19 cellular contexts compared by ENCODE assay signal in genomic region chr18:2150566-2150965, GRCh38.
DNase-seq lines count a peak whose midpoint lies in the region; ATAC-seq, FAIRE-seq and TF ChIP-seq lines count a peak whose summit lies in the region.
"Had no signal": no experiment of that assay in that cellular context is flagged by ENCODE, and none has a peak within 500 bp of the region (broad histone marks: within the 10 kb centered on the region; RNA-seq: fewer than 3 reads in every experiment).

No MANE protein-coding gene starts in this region.

- no peak overlapping the region for H3K27ac Mint-ChIP-seq in WTC11
- H3K27ac Mint-ChIP-seq: CD4-positive, alpha-beta memory T cell had no signal

- POLR2A ChIA-PET in PC-3 (lab: Charles Lee; ENCODE audit: unreplicated experiment) = interaction anchor here (0.6 kb wide), 1 partner anchor 30 kb away, joined by 3 read pairs; no protein-coding TSS in a partner anchor
- POLR2A ChIA-PET in K562 (lab: Yijun Ruan, JAX) = no interaction called here
- POLR2A ChIA-PET in HepG2 (lab: Yijun Ruan, JAX) = no interaction called here
- POLR2A ChIA-PET in WTC11 (lab: Charles Lee) = no interaction called here

- H4K20me1 ChIP-seq in PC-3 (ENCODE audit: low read length) (no peaks in the 10 kb centered on the region), K562 (replicated peaks; ENCODE audit: control insufficient read depth, insufficient read depth, low read length) (no peaks in the 10 kb centered on the region), HepG2 (ENCODE audit: insufficient read depth, low read length) (no peaks in the 10 kb centered on the region)

- H2AFZ ChIP-seq in PC-3 (ENCODE audit: low read length) (no peak overlapping the region), K562 (ENCODE audit: low read depth, low read length) (no peak overlapping the region), HepG2 (ENCODE audit: low read length) (no peak overlapping the region)

- TF ChIP-seq POLR2A in K562 (conservative IDR thresholded peaks at IDR 0.05) = no peak
- TF ChIP-seq POLR2A in HepG2 (IDR thresholded peaks at IDR 0.05; ENCODE audit: insufficient read depth in 1 of 2, low read depth in 2 of 2, low read length in 2 of 2) = no peak

- in situ Hi-C loops in K562 (cut with MboI) = no loop called here
- in situ Hi-C loops in HepG2 (cut with HindIII; ENCODE audit: extremely low pct_ligation_motif_present, low pct_unique_long_range_greater_than_20kb) = no loop called here

- H3K9me2 ChIP-seq in PC-3 (replicated peaks; ENCODE audit: low read length) = no peaks in the 10 kb centered on the region

- TF ChIP-seq RAD21 in K562 (CRISPR knock-in tag; conservative IDR thresholded peaks at IDR 0.05 in 1 of 2, IDR thresholded peaks at IDR 0.05 in 1 of 2) (no peak), HepG2 (CRISPR knock-in tag; IDR thresholded peaks at IDR 0.05) (no peak)

- H3K4me1 ChIP-seq in PC-3 (ENCODE audit: insufficient read depth, low read length) (peaks cover 35% of the 10 kb centered on the region), K562 (replicated peaks in 1 of 2; ENCODE audit: control insufficient read depth in 2 of 2, insufficient read depth in 2 of 2, low read length in 2 of 2) (no peaks in the 10 kb centered on the region), HepG2 (ENCODE audit: insufficient read depth, low read length) (no peaks in the 10 kb centered on the region)
- H3K4me1 ChIP-seq: A549, BE2C, HAP-1 had no signal

- H3K4me3 ChIP-seq in PC-3 (ENCODE audit: low read length) = no peak overlapping the region
- H3K4me3 ChIP-seq in K562 = no peak overlapping the region
- no peak overlapping the region for H3K4me3 ChIP-seq in fibroblast of mammary gland (ENCODE audit: control insufficient read depth, low read depth, low read length)
- no peak overlapping the region for H3K4me3 ChIP-seq in retinal pigment epithelial cell (ENCODE audit: low read length)
- no peak overlapping the region for H3K4me3 ChIP-seq in HepG2 (replicated peaks in 1 of 3; ENCODE audit: insufficient read depth in 1 of 3, low read depth in 2 of 3, low read length in 3 of 3)
- H3K4me3 ChIP-seq: A549, HAP-1 had no signal

- H3K9me3 ChIP-seq in PC-3 (ENCODE audit: low read length) (no peaks in the 10 kb centered on the region), K562 (replicated peaks; ENCODE audit: control insufficient read depth, insufficient read depth, low read depth, low read length) (no peaks in the 10 kb centered on the region), HepG2 (ENCODE audit: low read length) (no peaks in the 10 kb centered on the region)
- H3K9me3 ChIP-seq: A549, BE2C, HAP-1 had no signal

- peaks cover 55% of the 10 kb centered on the region for H3K9me3 Mint-ChIP-seq in WTC11

- peaks cover 5% of the 10 kb centered on the region for H3F3A ChIP-seq in PC-3 (ENCODE audit: low read length, unreplicated experiment)

- ATAC-seq in PC-3 (peak; percentile 3; the same call in 1 of the 2 replicates), K562 (no peak), HG03457 (IDR thresholded peaks at IDR 0.05; ENCODE audit: unreplicated experiment) (no peak), HepG2 (no peak), WTC11 (no peak)
- ATAC-seq: A549 had no signal

- H3K9ac ChIP-seq in PC-3 (ENCODE audit: low read length) = no peak overlapping the region
- no peak overlapping the region for H3K9ac ChIP-seq in K562 (ENCODE audit: insufficient read depth in 1 of 2, low read depth in 2 of 2, low read length in 2 of 2)
- no peak overlapping the region for H3K9ac ChIP-seq in HepG2 (ENCODE audit: insufficient read depth, low read depth, low read length)

- DNase-seq in PC-3 (peak; percentile 48), K562 (ENCODE audit: extremely low read depth in 1 of 4, low spot score in 3 of 4) (no peak), fibroblast of mammary gland (ENCODE audit: low read depth) (peak; percentile 15), retinal pigment epithelial cell (ENCODE audit: low read depth) (peak; percentile 29), HepG2 (ENCODE audit: low spot score) (no peak), WTC11 (ENCODE audit: low spot score) (no peak)
- DNase-seq: BE2C; CD4-positive, alpha-beta memory T cell; COR-L47; DMS153; DMS79 treated with DMSO at 0.1 percent for 48 hours; EL; GDM1 had no signal

- H3K36me3 ChIP-seq in PC-3 (ENCODE audit: low read depth, low read length) = no peaks in the 10 kb centered on the region
- no peaks in the 10 kb centered on the region for H3K36me3 ChIP-seq in K562 (ENCODE audit: control insufficient read depth, insufficient read depth, low read length)
- no peaks in the 10 kb centered on the region for H3K36me3 ChIP-seq in HepG2 (replicated peaks in 1 of 2; ENCODE audit: control insufficient read depth in 1 of 2, insufficient read depth in 2 of 2, low read length in 2 of 2)
- H3K36me3 ChIP-seq: BE2C, HAP-1 had no signal

- H3K4me3 Mint-ChIP-seq in WTC11 = no peak overlapping the region
- H3K4me3 Mint-ChIP-seq: CD4-positive, alpha-beta memory T cell had no signal

- BruUV-seq in PC-3 (replicated peaks; lab: Mats Ljungman, UMichigan) (no TSS peak), K562 (replicated peaks; lab: Mats Ljungman, UMichigan) (no TSS peak), HepG2 (replicated peaks; lab: Mats Ljungman, UMichigan) (no TSS peak)

- H3K27ac ChIP-seq in PC-3 (ENCODE audit: low read length) = no peak overlapping the region
- H3K27ac ChIP-seq in K562 (ENCODE audit: extremely low read depth, low read depth, low read length) = no peak overlapping the region
- no peak overlapping the region for H3K27ac ChIP-seq in HepG2 (ENCODE audit: extremely low read length, insufficient read depth, low read length)
- H3K27ac ChIP-seq: A549, C4-2B had no signal

- no peaks in the 10 kb centered on the region for H3K27me3 Mint-ChIP-seq in WTC11 (ENCODE audit: low read depth)

- intact Hi-C loops in PC-3 (cut with micrococcal nuclease) (no loop called here), K562 (cut with micrococcal nuclease) (no loop called here), HepG2 (cut with micrococcal nuclease; ENCODE audit: unreplicated experiment) (no loop called here)

- no peaks in the 10 kb centered on the region for H3K27me3 ChIP-seq in PC-3 (ENCODE audit: low read length)
- peaks cover 0 to 9% of the 10 kb centered on the region in 2 experiments; a peak in 2 of 5 replicates for H3K27me3 ChIP-seq in K562 (ENCODE audit: control insufficient read depth in 2 of 2, insufficient read depth in 2 of 2, low read length in 2 of 2)
- H3K27me3 ChIP-seq in HepG2 (ENCODE audit: control insufficient read depth in 1 of 2, insufficient read depth in 2 of 2, low read length in 2 of 2) = no peaks in the 10 kb centered on the region; a peak in 1 of 5 replicates
- H3K27me3 ChIP-seq: BE2C had no signal

- peak; percentile 26 for FAIRE-seq in K562 (lab: Jason Lieb, UNC)
- FAIRE-seq in HepG2 (lab: Jason Lieb, UNC) = no peak
- FAIRE-seq: A549, GM12892, H1 had no signal

- no peaks in the 10 kb centered on the region for H3K9me1 ChIP-seq in K562 (ENCODE audit: control insufficient read depth, insufficient read depth, low read length)

- H3K4me1 Mint-ChIP-seq in WTC11 = peaks cover 8% of the 10 kb centered on the region
- H3K4me1 Mint-ChIP-seq: CD4-positive, alpha-beta memory T cell had no signal

- 0% methylated on average over 1 of the region's 1 CpG for WGBS in K562 (ENCODE audit: insufficient coverage, low coverage, missing lambda C conversion rate)
- 4% methylated on average over 1 of the region's 1 CpG for WGBS in HepG2 (ENCODE audit: low lambda C conversion rate)

- TF ChIP-seq EP300 in K562 (IDR thresholded peaks at IDR 0.05; ENCODE audit: low read length) = no peak
- no peak for TF ChIP-seq EP300 in HepG2 (IDR thresholded peaks at IDR 0.05; ENCODE audit: low read depth in 2 of 2, low read length in 2 of 2)
- TF ChIP-seq EP300 in HepG2 (CRISPR knock-in tag; IDR thresholded peaks at IDR 0.05; ENCODE audit: borderline replicate concordance) = no peak

- peaks cover 9% of the 10 kb centered on the region; the same call in 1 of the 2 replicates for H3K36me3 Mint-ChIP-seq in WTC11
- H3K36me3 Mint-ChIP-seq: CD4-positive, alpha-beta memory T cell had no signal

- TF ChIP-seq CTCF in PC-3 (conservative IDR thresholded peaks at IDR 0.05; ENCODE audit: low read depth, low read length) (no peak), K562 (IDR thresholded peaks at IDR 0.05 in 2 of 3, conservative IDR thresholded peaks at IDR 0.05 in 1 of 3; ENCODE audit: insufficient read depth in 2 of 3, low read depth in 1 of 3, low read length in 3 of 3) (no peak), fibroblast of mammary gland (conservative IDR thresholded peaks at IDR 0.05; ENCODE audit: control insufficient read depth, insufficient read depth, low read depth, low read length) (no peak), retinal pigment epithelial cell (conservative IDR thresholded peaks at IDR 0.05; ENCODE audit: low read depth, low read length) (no peak), HepG2 (CRISPR knock-in tag; IDR thresholded peaks at IDR 0.05) (no peak), WTC11 (IDR thresholded peaks at IDR 0.05) (no peak)

- CTCF ChIA-PET in PC-3 (lab: Charles Lee) = no interaction called here
- CTCF ChIA-PET in K562 (lab: Yijun Ruan, JAX; ENCODE audit: low intra/inter-chr PET ratio) = no interaction called here
- CTCF ChIA-PET in HepG2 (lab: Yijun Ruan, JAX; ENCODE audit: low intra/inter-chr PET ratio, low total read pairs) = no interaction called here
- CTCF ChIA-PET in WTC11 (lab: Charles Lee) = no interaction called here

- no peak overlapping the region; the same call in 1 of the 2 replicates for H3K4me2 ChIP-seq in PC-3 (ENCODE audit: low read length)
- H3K4me2 ChIP-seq in K562 (ENCODE audit: insufficient read depth, low read length) = no peak overlapping the region
- no peak overlapping the region for H3K4me2 ChIP-seq in HepG2 (ENCODE audit: low read depth, low read length)
- H3K4me2 ChIP-seq: A549 had no signal

- no peaks in the 10 kb centered on the region for H3K79me2 ChIP-seq in PC-3 (ENCODE audit: low read length)
- no peaks in the 10 kb centered on the region for H3K79me2 ChIP-seq in K562 (ENCODE audit: control insufficient read depth, insufficient read depth, low read length)
- no peaks in the 10 kb centered on the region for H3K79me2 ChIP-seq in HepG2 (ENCODE audit: insufficient read depth, low read length)

TF ChIP-seq in K562, 482 proteins besides CTCF, POLR2A, EP300 and RAD21 (continues in another document):
- TF ChIP-seq ZFPM2 (CRISPR knock-in tag; IDR thresholded peaks at IDR 0.05) (no peak), EWSR1 (IDR thresholded peaks at IDR 0.05; ENCODE audit: borderline replicate concordance, low read depth, partially characterized antibody) (no peak)

TF ChIP-seq in HepG2, 621 proteins besides CTCF, POLR2A, EP300 and RAD21 (continues in another document):
- TF ChIP-seq RFX5 (IDR thresholded peaks at IDR 0.05; ENCODE audit: low read depth, low read length) = no peak
- TF ChIP-seq ZZZ3 (CRISPR knock-in tag; IDR thresholded peaks at IDR 0.05; ENCODE audit: borderline replicate concordance) = no peak

TF ChIP-seq in WTC11, 78 proteins besides CTCF, POLR2A, EP300 and RAD21 (continues in another document):
- no peak for TF ChIP-seq MXD4 (CRISPR knock-in tag; IDR thresholded peaks at IDR 0.05; ENCODE audit: borderline replicate concordance)

Comparison
In these comparisons a context has a peak if more than half of its experiments do, and no peak if none do; other contexts are left out.
1. DNase-seq: peak in PC-3 (single experiment), fibroblast of mammary gland (single experiment) and retinal pigment epithelial cell (single experiment); none in K562 (0 of 4), HepG2 (single experiment) and WTC11 (single experiment).